In genomic region chr11:111557425-111558111, GRCh38 we compare ENCODE assay signal across 1 cellular context.
A peak's percentile ranks its signal among the peaks of the same experiment; 100 is the strongest.
TF ChIP-seq lines count a peak whose summit lies in the region.

No MANE protein-coding gene starts in this region.

TF ChIP-seq in IMR-90, 13 proteins besides CTCF, POLR2A, EP300 and RAD21:
- TF ChIP-seq SMC3 (IDR thresholded peaks at IDR 0.05; ENCODE audit: low read depth, low read length) (no peak), MAZ (IDR thresholded peaks at IDR 0.05; ENCODE audit: borderline replicate concordance, low read depth, low read length) (peak; percentile 29; the same call in 1 of the 2 replicates), MAFK (IDR thresholded peaks at IDR 0.05; ENCODE audit: low read depth, low read length) (peak; percentile 70), CHD1 (IDR thresholded peaks at IDR 0.05; ENCODE audit: low read depth, low read length) (no peak), BHLHE40 (IDR thresholded peaks at IDR 0.05; ENCODE audit: low read depth, low read length) (peak; percentile 98), NFE2L2 (IDR thresholded peaks at IDR 0.05; ENCODE audit: low read depth, low read length) (no peak), MXI1 (IDR thresholded peaks at IDR 0.05; ENCODE audit: borderline replicate concordance, low read depth, low read length) (no peak), USF2 (IDR thresholded peaks at IDR 0.05; ENCODE audit: low read depth, low read length) (no peak), RCOR1 (IDR thresholded peaks at IDR 0.05; ENCODE audit: insufficient replicate concordance, low read length) (peak; percentile 72), FOS (IDR thresholded peaks at IDR 0.05; ENCODE audit: low read depth, low read length) (peak; percentile 89), RFX5 (IDR thresholded peaks at IDR 0.05; ENCODE audit: low read depth, low read length) (no peak), CEBPB (IDR thresholded peaks at IDR 0.05; ENCODE audit: low read depth, low read length) (peak; percentile 83), ELK1 (IDR thresholded peaks at IDR 0.05; ENCODE audit: borderline replicate concordance, low read depth, low read length) (no peak)
TF ChIP-seq in IMR-90: peak in this region for 6.
